ENCODE assay signal across 17 cellular contexts in the genomic region with DNA sequence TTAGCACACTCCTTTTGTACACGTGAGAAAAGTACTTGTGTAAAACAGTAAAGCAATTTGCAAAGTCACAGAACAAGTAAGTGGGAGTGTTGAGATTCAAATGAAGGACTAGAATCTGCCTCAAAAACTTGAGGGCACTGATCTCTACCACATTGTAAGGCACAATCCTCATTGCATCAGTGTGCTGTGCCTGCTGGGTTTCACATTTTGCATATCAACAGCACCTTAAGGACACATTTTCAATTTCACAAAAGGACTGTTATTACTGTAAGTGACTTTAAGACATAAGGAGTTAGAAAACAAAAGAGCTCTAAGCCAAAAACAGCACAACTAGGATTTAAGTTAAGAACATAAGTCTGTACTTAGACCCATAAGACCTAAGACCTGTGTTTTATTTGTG. TPM values are rescaled to one million over a fixed set of nuclear protein-coding genes. Genes with fewer than 3 reads are reported as not detected.
"Had no signal": no experiment of that assay in that cellular context is flagged by ENCODE, and none has a peak within 500 bp of the region (broad histone marks: within the 10 kb centered on the region; RNA-seq: fewer than 3 reads in every experiment).

No MANE protein-coding gene starts in this region.

- H3K9me3 Mint-ChIP-seq: activated naive CD4-positive, alpha-beta T cell treated with anti-CD3 and anti-CD28 coated beads, Interleukin-2, amount 50 U/mL, for 24 hours; brain; central memory CD8-positive, alpha-beta T cell; nephron; T-cell had no signal

- H3K9me3 ChIP-seq: gastroesophageal sphincter, psoas muscle, spleen, upper lobe of right lung had no signal

- DNase-seq: activated CD4-positive, alpha-beta T cell treated with anti-CD3 and anti-CD28 coated beads for 48 hours; effector memory CD4-positive, alpha-beta T cell; kidney; left ventricle myocardium superior; mesenchymal stem cell; psoas muscle; spleen; stimulated activated CD4-positive, alpha-beta T cell treated with anti-CD3 and anti-CD28 coated beads, Interleukin-2, amount 100 ng/mL, for 24 hours; stimulated activated naive CD4-positive, alpha-beta T cell treated with Interleukin-2 at 50 U/mL for 16 hours; T-cell; upper lobe of right lung had no signal

- H3K4me1 ChIP-seq: psoas muscle, spleen, upper lobe of right lung had no signal

- H3K27me3 Mint-ChIP-seq: activated naive CD4-positive, alpha-beta T cell treated with anti-CD3 and anti-CD28 coated beads, Interleukin-2, amount 50 U/mL, for 24 hours; brain; central memory CD8-positive, alpha-beta T cell; T-cell had no signal

- H3K27me3 ChIP-seq: gastroesophageal sphincter, hepatocyte, spleen, upper lobe of right lung had no signal

- H3K27ac ChIP-seq: gastroesophageal sphincter, hepatocyte, psoas muscle, spleen, upper lobe of right lung had no signal

- H3K4me3 Mint-ChIP-seq: activated naive CD4-positive, alpha-beta T cell treated with anti-CD3 and anti-CD28 coated beads, Interleukin-2, amount 50 U/mL, for 24 hours; brain; central memory CD8-positive, alpha-beta T cell; nephron; T-cell had no signal

- H3K4me1 Mint-ChIP-seq: brain, nephron, T-cell had no signal

- H3K27ac Mint-ChIP-seq: activated naive CD4-positive, alpha-beta T cell treated with anti-CD3 and anti-CD28 coated beads, Interleukin-2, amount 50 U/mL, for 24 hours; nephron; T-cell had no signal

- H3K4me3 ChIP-seq: gastroesophageal sphincter, hepatocyte, psoas muscle, spleen, upper lobe of right lung had no signal

RNA-seq across cellular contexts. Expression of a gene that starts 44.7 kb away (rescaled TPM):
- polyA plus RNA-seq: hepatocyte had no signal
